10 cellular contexts compared by ENCODE assay signal in genomic region chr15:92161039-92161670, GRCh38.
DNase-seq lines count a peak whose midpoint lies in the region; ATAC-seq and TF ChIP-seq lines count a peak whose summit lies in the region.
"Had no signal": no experiment of that assay in that cellular context is flagged by ENCODE, and none has a peak within 500 bp of the region (broad histone marks: within the 10 kb centered on the region; RNA-seq: fewer than 3 reads in every experiment).

No MANE protein-coding gene starts in this region.

- in situ Hi-C loops in GM13976 (cut with MboI; ENCODE audit: low sequenced_read_pairs, unreplicated experiment) = no loop called here

- ATAC-seq in GM19455 (IDR thresholded peaks at IDR 0.05; ENCODE audit: unreplicated experiment) = peak; percentile 96
- ATAC-seq in HG03097 (IDR thresholded peaks at IDR 0.05; ENCODE audit: low FRiP score, unreplicated experiment) = peak; percentile 77
- no peak for ATAC-seq in WTC11

- peaks cover 82% of the 10 kb centered on the region for H3K4me1 Mint-ChIP-seq in WTC11

- CTCF ChIA-PET in WTC11 (lab: Charles Lee) = interaction anchor here (0.8 to 1.5 kb wide), 3 partner anchors 44 to 145 kb away, joined by 3 to 7 read pairs (median 4); no protein-coding TSS in a partner anchor

- peak; percentile 33 for DNase-seq in GM13976 (ENCODE audit: low spot score)
- no peak for DNase-seq in WTC11 (ENCODE audit: low spot score)
- no peak for DNase-seq in activated T-cell treated with anti-CD3 and anti-CD28 coated beads, Interleukin-2, amount 50 U/mL, for 48 hours
- DNase-seq in NCI-H2107 treated with DMSO at 0.1 percent for 48 hours (lab: John Stamatoyannopoulos, UW; ENCODE audit: unreplicated experiment) = no peak
- no peak for DNase-seq in globus pallidus (ENCODE audit: low spot score)
- no peak for DNase-seq in HCEC 1CT
- DNase-seq: activated CD4-positive, alpha-beta T cell treated with anti-CD3 and anti-CD28 coated beads for 48 hours had no signal

- H3K27me3 Mint-ChIP-seq in WTC11 (ENCODE audit: low read depth) = no peaks in the 10 kb centered on the region
- H3K27me3 Mint-ChIP-seq: dendritic cell treated with granulocyte-macrophage colony-stimulating factor and Interleukin-4, amounts not matched to agents 40 ng/mL and 50 ng/mL, for 4 days had no signal

- H3K27ac Mint-ChIP-seq in WTC11 = peak overlapping the region; percentile 99
- H3K27ac Mint-ChIP-seq: dendritic cell treated with granulocyte-macrophage colony-stimulating factor and Interleukin-4, amounts not matched to agents 40 ng/mL and 50 ng/mL, for 4 days had no signal

- H3K4me3 Mint-ChIP-seq in WTC11 = no peak overlapping the region; the same call in 1 of the 2 replicates
- H3K4me3 Mint-ChIP-seq: dendritic cell treated with granulocyte-macrophage colony-stimulating factor and Interleukin-4, amounts not matched to agents 40 ng/mL and 50 ng/mL, for 4 days had no signal

- no peaks in the 10 kb centered on the region for H3K9me3 Mint-ChIP-seq in WTC11
- H3K9me3 Mint-ChIP-seq: dendritic cell treated with granulocyte-macrophage colony-stimulating factor and Interleukin-4, amounts not matched to agents 40 ng/mL and 50 ng/mL, for 4 days had no signal

- TF ChIP-seq CTCF in GM13976 (IDR thresholded peaks at IDR 0.05; ENCODE audit: borderline replicate concordance, control extremely low read depth, extremely low read depth, insufficient read depth, missing control alignments) (no peak), WTC11 (IDR thresholded peaks at IDR 0.05) (no peak)

- no peaks in the 10 kb centered on the region for H3K36me3 Mint-ChIP-seq in WTC11

- POLR2A ChIA-PET in WTC11 (lab: Charles Lee) = no interaction called here

TF ChIP-seq in WTC11, 78 proteins besides CTCF, POLR2A, EP300 and RAD21 (continues in another document):
- TF ChIP-seq ATF1 (CRISPR knock-in tag; IDR thresholded peaks at IDR 0.05) = no peak
- TF ChIP-seq ZNF425 (CRISPR knock-in tag; conservative IDR thresholded peaks at IDR 0.05) = no peak
- TF ChIP-seq AR (CRISPR knock-in tag; IDR thresholded peaks at IDR 0.05) = no peak
- no peak for TF ChIP-seq FOXP4 (CRISPR knock-in tag; IDR thresholded peaks at IDR 0.05)
- TF ChIP-seq GTF2I (CRISPR knock-in tag; conservative IDR thresholded peaks at IDR 0.05) = no peak
- TF ChIP-seq NFATC4 (CRISPR knock-in tag; IDR thresholded peaks at IDR 0.05) = no peak
- TF ChIP-seq ZNF219 (CRISPR knock-in tag; IDR thresholded peaks at IDR 0.05; ENCODE audit: borderline replicate concordance) = no peak
- TF ChIP-seq E2F4 (CRISPR knock-in tag; IDR thresholded peaks at IDR 0.05; ENCODE audit: borderline replicate concordance, low read depth) = no peak
- no peak for TF ChIP-seq JUN (CRISPR knock-in tag; IDR thresholded peaks at IDR 0.05)
- no peak for TF ChIP-seq TEAD4 (CRISPR knock-in tag; IDR thresholded peaks at IDR 0.05)
- no peak for TF ChIP-seq ZNF121 (CRISPR knock-in tag; IDR thresholded peaks at IDR 0.05)
- no peak for TF ChIP-seq E2F5 (CRISPR knock-in tag; IDR thresholded peaks at IDR 0.05)
- no peak for TF ChIP-seq TCF7 (CRISPR knock-in tag; IDR thresholded peaks at IDR 0.05; ENCODE audit: low read depth)
- no peak for TF ChIP-seq NR2C2 (CRISPR knock-in tag; IDR thresholded peaks at IDR 0.05)
